Comparison of ENCODE assay signal across 29 cellular contexts in genomic region chr14:21036746-21037145, GRCh38. TPM values are rescaled to one million over a fixed set of nuclear protein-coding genes. Genes with fewer than 3 reads are reported as not detected.
DNase-seq lines count a peak whose midpoint lies in the region; ATAC-seq and TF ChIP-seq lines count a peak whose summit lies in the region.
"Had no signal": no experiment of that assay in that cellular context is flagged by ENCODE, and none has a peak within 500 bp of the region (broad histone marks: within the 10 kb centered on the region; RNA-seq: fewer than 3 reads in every experiment).

No MANE protein-coding gene starts in this region.

- no peak overlapping the region for H3K4me3 Mint-ChIP-seq in activated T-helper 17 cell treated with anti-CD3 and anti-CD28 coated beads, Interleukin-2, amount 50 U/mL, for 72 hours
- H3K4me3 Mint-ChIP-seq: activated CD4-positive, alpha-beta T cell treated with anti-CD3 and anti-CD28 coated beads, Interleukin-2, amount 10 ng/mL, durations not matched to agents 24 days and 14 days; activated T-cell treated with anti-CD3 and anti-CD28 coated beads, Interleukin-2, amount 50 U/mL, for 24 hours; CD4-positive, alpha-beta T cell; IgD-negative memory B cell; memory B cell; stimulated activated naive B cell treated with anti-CD40 and anti-IgM and Interleukin-4, amounts not matched to agents 10 μg/mL and 1 μg/mL and 100 μg/mL, for 72 hours had no signal

- H3K36me3 Mint-ChIP-seq in activated T-helper 17 cell treated with anti-CD3 and anti-CD28 coated beads, Interleukin-2, amount 50 U/mL, for 72 hours (ENCODE audit: low read depth) = no peaks in the 10 kb centered on the region
- H3K36me3 Mint-ChIP-seq: IgD-negative memory B cell; memory B cell; stimulated activated naive B cell treated with anti-CD40 and anti-IgM and Interleukin-4, amounts not matched to agents 10 μg/mL and 1 μg/mL and 100 μg/mL, for 72 hours had no signal

- no peak overlapping the region for H3K4me2 ChIP-seq in mammary epithelial cell (ENCODE audit: insufficient read depth, low read depth, low read length)

- peaks cover 9% of the 10 kb centered on the region for H3K27me3 Mint-ChIP-seq in activated T-helper 17 cell treated with anti-CD3 and anti-CD28 coated beads, Interleukin-2, amount 50 U/mL, for 72 hours
- H3K27me3 Mint-ChIP-seq: activated T-cell treated with anti-CD3 and anti-CD28 coated beads, Interleukin-2, amount 50 U/mL, for 24 hours; CD4-positive, alpha-beta T cell had no signal

- H3K27me3 ChIP-seq in breast epithelium = no peaks in the 10 kb centered on the region
- no peaks in the 10 kb centered on the region for H3K27me3 ChIP-seq in mammary epithelial cell (ENCODE audit: insufficient read depth, low read length)
- no peaks in the 10 kb centered on the region for H3K27me3 ChIP-seq in uterus
- H3K27me3 ChIP-seq: right lobe of liver, suprapubic skin had no signal

- H2AFZ ChIP-seq in mammary epithelial cell (ENCODE audit: low read depth, low read length) = no peak overlapping the region

- DNase-seq in breast epithelium (ENCODE audit: low spot score in 2 of 2) (peak in 1 of 2 donors; percentile 65), mammary epithelial cell (no peak), medulla oblongata (ENCODE audit: extremely low spot score) (peak; percentile 47), uterus (no peak), GM13976 (ENCODE audit: low spot score) (no peak), DMS 273 treated with DMSO at 0.1 percent for 48 hours (lab: John Stamatoyannopoulos, UW) (no peak)
- DNase-seq: 8988T; activated CD4-positive, alpha-beta T cell treated with anti-CD3 and anti-CD28 coated beads, Interleukin-2, amount 10 ng/mL, durations not matched to agents 24 days and 14 days; activated naive CD4-positive, alpha-beta T cell; activated T-cell treated with anti-CD3 and anti-CD28 coated beads, Interleukin-2, amount 50 U/mL, for 24 hours; CD4-positive, alpha-beta T cell; H7; kidney; NCI-H1436; NCI-H2081 treated with DMSO at 0.1 percent for 48 hours; NCI-H345; right lobe of liver; stimulated activated CD4-positive, alpha-beta T cell treated with anti-CD3 and anti-CD28 coated beads, Interleukin-4, amount 100 ng/mL, for 4 hours; stimulated activated naive B cell treated with anti-CD40 and anti-IgM and Interleukin-4, amounts not matched to agents 10 μg/mL and 1 μg/mL and 100 μg/mL, for 72 hours; T-helper 2 cell had no signal

- intact Hi-C loops in breast epithelium (cut with DNase I; ENCODE audit: low total_unique reads) = no loop called here
- intact Hi-C loops in mammary epithelial cell (cut with micrococcal nuclease) = no loop called here
- intact Hi-C loops in uterus (cut with DNase I; ENCODE audit: low total_unique reads) = no loop called here

- no peak overlapping the region for H3K27ac Mint-ChIP-seq in activated T-helper 17 cell treated with anti-CD3 and anti-CD28 coated beads, Interleukin-2, amount 50 U/mL, for 72 hours
- H3K27ac Mint-ChIP-seq: activated CD4-positive, alpha-beta T cell treated with anti-CD3 and anti-CD28 coated beads, Interleukin-2, amount 10 ng/mL, durations not matched to agents 24 days and 14 days; activated T-cell treated with anti-CD3 and anti-CD28 coated beads, Interleukin-2, amount 50 U/mL, for 24 hours; CD4-positive, alpha-beta T cell; IgD-negative memory B cell; memory B cell; stimulated activated naive B cell treated with anti-CD40 and anti-IgM and Interleukin-4, amounts not matched to agents 10 μg/mL and 1 μg/mL and 100 μg/mL, for 72 hours had no signal

- H4K20me1 ChIP-seq in mammary epithelial cell (ENCODE audit: insufficient read depth, low read length) = no peaks in the 10 kb centered on the region

- dilution Hi-C loops in mammary epithelial cell (cut with HindIII; ENCODE audit: low sequenced_read_pairs) = no loop called here

- H3K4me3 ChIP-seq in breast epithelium (no peak overlapping the region), mammary epithelial cell (replicated peaks in 1 of 3; ENCODE audit: insufficient read depth in 1 of 3, low read depth in 2 of 3, low read length in 3 of 3) (no peak overlapping the region), uterus (no peak overlapping the region)
- H3K4me3 ChIP-seq: right lobe of liver, suprapubic skin had no signal

- peaks cover 0 to 15% of the 10 kb centered on the region in 2 donors for H3K4me1 ChIP-seq in breast epithelium
- H3K4me1 ChIP-seq in mammary epithelial cell (ENCODE audit: insufficient read depth, low read length) = peaks cover 34% of the 10 kb centered on the region
- H3K4me1 ChIP-seq in uterus = peaks cover 0 to 4% of the 10 kb centered on the region in 2 donors

- H3K4me1 Mint-ChIP-seq in activated T-helper 17 cell treated with anti-CD3 and anti-CD28 coated beads, Interleukin-2, amount 50 U/mL, for 72 hours = no peaks in the 10 kb centered on the region
- H3K4me1 Mint-ChIP-seq: activated CD4-positive, alpha-beta T cell treated with anti-CD3 and anti-CD28 coated beads, Interleukin-2, amount 10 ng/mL, durations not matched to agents 24 days and 14 days; memory B cell; stimulated activated naive B cell treated with anti-CD40 and anti-IgM and Interleukin-4, amounts not matched to agents 10 μg/mL and 1 μg/mL and 100 μg/mL, for 72 hours had no signal

- 77% methylated on average over 6 of the region's 6 CpGs for WGBS in mammary epithelial cell (ENCODE audit: low coverage, missing lambda C conversion rate)

- H3K27ac ChIP-seq in breast epithelium (peak overlapping the region; percentile 36 to 70), mammary epithelial cell (ENCODE audit: insufficient read depth, low read depth, low read length) (no peak overlapping the region), uterus (peak overlapping the region; percentile 38 to 93)
- H3K27ac ChIP-seq: right lobe of liver, suprapubic skin, VCaP had no signal

- no peaks in the 10 kb centered on the region for H3K9me3 Mint-ChIP-seq in activated T-helper 17 cell treated with anti-CD3 and anti-CD28 coated beads, Interleukin-2, amount 50 U/mL, for 72 hours
- H3K9me3 Mint-ChIP-seq: activated CD4-positive, alpha-beta T cell treated with anti-CD3 and anti-CD28 coated beads, Interleukin-2, amount 10 ng/mL, durations not matched to agents 24 days and 14 days; activated T-cell treated with anti-CD3 and anti-CD28 coated beads, Interleukin-2, amount 50 U/mL, for 24 hours; CD4-positive, alpha-beta T cell; IgD-negative memory B cell; memory B cell; stimulated activated naive B cell treated with anti-CD40 and anti-IgM and Interleukin-4, amounts not matched to agents 10 μg/mL and 1 μg/mL and 100 μg/mL, for 72 hours had no signal

- H3K79me2 ChIP-seq in mammary epithelial cell (ENCODE audit: insufficient read depth, low read length) = no peaks in the 10 kb centered on the region

- no TSS peak for BruUV-seq in mammary epithelial cell (replicated peaks; lab: Mats Ljungman, UMichigan)

- ATAC-seq in activated T-helper 17 cell treated with anti-CD3 and anti-CD28 coated beads, Interleukin-2, amount 50 U/mL, for 72 hours (replicated peaks) = peak; percentile 61
- ATAC-seq in GM21576 (IDR thresholded peaks at IDR 0.05; ENCODE audit: unreplicated experiment) = no peak
- ATAC-seq: right lobe of liver; SK-N-SH treated with all-trans-retinoic acid at 6 μM for 48 hours; stimulated activated naive B cell treated with anti-CD40 and anti-IgM and Interleukin-4, amounts not matched to agents 10 μg/mL and 1 μg/mL and 100 μg/mL, for 72 hours had no signal

- H3K9me3 ChIP-seq in breast epithelium (no peaks in the 10 kb centered on the region), mammary epithelial cell (replicated peaks; ENCODE audit: insufficient read depth, low read length) (no peaks in the 10 kb centered on the region), uterus (no peaks in the 10 kb centered on the region)
- H3K9me3 ChIP-seq: right lobe of liver, suprapubic skin had no signal

- CTCF ChIA-PET in mammary epithelial cell (lab: Charles Lee; ENCODE audit: low non-redundant PET) = no interaction called here

- in situ Hi-C loops in mammary epithelial cell (cut with MboI; ENCODE audit: low sequenced_read_pairs in 2 of 2) (no loop called here), GM13976 (cut with MboI; ENCODE audit: low sequenced_read_pairs, unreplicated experiment) (no loop called here)

- H3K9ac ChIP-seq in mammary epithelial cell (ENCODE audit: insufficient read depth, low read length) = no peak overlapping the region

- H3K36me3 ChIP-seq in breast epithelium (no peaks in the 10 kb centered on the region), mammary epithelial cell (ENCODE audit: insufficient read depth, low read length) (no peaks in the 10 kb centered on the region), uterus (no peaks in the 10 kb centered on the region)
- H3K36me3 ChIP-seq: right lobe of liver, suprapubic skin had no signal

- TF ChIP-seq POLR2A in breast epithelium (IDR thresholded peaks at IDR 0.05) (no peak), uterus (IDR thresholded peaks at IDR 0.05) (no peak)

- TF ChIP-seq CTCF in breast epithelium (IDR thresholded peaks at IDR 0.05) (no peak), mammary epithelial cell (conservative IDR thresholded peaks at IDR 0.05 in 1 of 2, IDR thresholded peaks at IDR 0.05 in 1 of 2; ENCODE audit: extremely low read depth in 1 of 2, insufficient read depth in 1 of 2, low read depth in 1 of 2, low read length in 2 of 2) (no peak), uterus (IDR thresholded peaks at IDR 0.05) (no peak), GM13976 (IDR thresholded peaks at IDR 0.05; ENCODE audit: borderline replicate concordance, control extremely low read depth, extremely low read depth, insufficient read depth, missing control alignments) (no peak)

RNA-seq across cellular contexts. Expression of gene RNASE13, which starts 2.1 kb away (rescaled TPM):
- not detected for total RNA-seq in breast epithelium
- not detected for total RNA-seq in mammary epithelial cell
- not detected for polyA plus RNA-seq in mammary epithelial cell
- polyA minus RNA-seq in mammary epithelial cell = not detected
- total RNA-seq in activated T-helper 17 cell treated with anti-CD3 and anti-CD28 coated beads, Interleukin-2, amount 50 U/mL, for 72 hours = not detected
- total RNA-seq in uterus = not detected
- total RNA-seq: activated CD4-positive, alpha-beta T cell treated with anti-CD3 and anti-CD28 coated beads, Interleukin-2, amount 10 ng/mL, durations not matched to agents 24 days and 14 days; CD4-positive, alpha-beta T cell; endothelial cell of umbilical vein; fibroblast of villous mesenchyme; H7; kidney; right lobe of liver had no signal
- polyA plus RNA-seq: endothelial cell of umbilical vein, IgD-negative memory B cell had no signal

RNA-seq across cellular contexts. Expression of gene RNASE7, which starts 5.4 kb away (rescaled TPM):
- total RNA-seq in breast epithelium = 1 to 10 TPM in 2 of 3 donors, not detected in 1; 1.6 to 3.1 TPM
- 10 to 100 TPM; 33.3 to 43.0 TPM for total RNA-seq in mammary epithelial cell
- polyA plus RNA-seq in mammary epithelial cell = 30.9 TPM
- polyA minus RNA-seq in mammary epithelial cell = 28.5 TPM
- total RNA-seq in activated T-helper 17 cell treated with anti-CD3 and anti-CD28 coated beads, Interleukin-2, amount 50 U/mL, for 72 hours = not detected
- total RNA-seq in uterus = not detected
- total RNA-seq: activated CD4-positive, alpha-beta T cell treated with anti-CD3 and anti-CD28 coated beads, Interleukin-2, amount 10 ng/mL, durations not matched to agents 24 days and 14 days; CD4-positive, alpha-beta T cell; endothelial cell of umbilical vein; fibroblast of villous mesenchyme; H7; kidney had no signal
- polyA plus RNA-seq: endothelial cell of umbilical vein, IgD-negative memory B cell had no signal

RNA-seq across cellular contexts. Expression of gene TPPP2, which starts 6.7 kb away (rescaled TPM):
- under 1 TPM in 1 of 3 donors, not detected in 2; 0.15 TPM for total RNA-seq in breast epithelium
- total RNA-seq in mammary epithelial cell = not detected
- polyA plus RNA-seq in mammary epithelial cell = not detected
- polyA minus RNA-seq in mammary epithelial cell = not detected
- not detected for total RNA-seq in activated T-helper 17 cell treated with anti-CD3 and anti-CD28 coated beads, Interleukin-2, amount 50 U/mL, for 72 hours
- total RNA-seq in uterus = under 1 TPM in 1 of 4 donors, not detected in 3; 0.67 TPM
- total RNA-seq: activated CD4-positive, alpha-beta T cell treated with anti-CD3 and anti-CD28 coated beads, Interleukin-2, amount 10 ng/mL, durations not matched to agents 24 days and 14 days; CD4-positive, alpha-beta T cell; endothelial cell of umbilical vein; fibroblast of villous mesenchyme; H7; kidney; suprapubic skin had no signal
- polyA plus RNA-seq: endothelial cell of umbilical vein, IgD-negative memory B cell had no signal

RNA-seq across cellular contexts. Expression of gene NDRG2, which starts 11.9 kb away (rescaled TPM):
- total RNA-seq in breast epithelium = 100 to 1,000 TPM; 251 to 693 (median 258) TPM
- total RNA-seq in mammary epithelial cell = 1 to 10 TPM; 3.0 to 8.2 TPM
- 4.0 TPM for polyA plus RNA-seq in mammary epithelial cell
- polyA minus RNA-seq in mammary epithelial cell = 5.5 TPM
- total RNA-seq in activated T-helper 17 cell treated with anti-CD3 and anti-CD28 coated beads, Interleukin-2, amount 50 U/mL, for 72 hours = 1 to 10 TPM; 4.1 to 5.4 TPM
- 100 to 1,000 TPM; 111 to 563 (median 200) TPM for total RNA-seq in uterus
- total RNA-seq: endothelial cell of umbilical vein, fibroblast of villous mesenchyme had no signal

RNA-seq across cellular contexts. Expression of gene RNASE8, which starts 20.9 kb away (rescaled TPM):
- total RNA-seq in breast epithelium (not detected), mammary epithelial cell (not detected), uterus (not detected)
- not detected for polyA plus RNA-seq in mammary epithelial cell
- not detected for polyA minus RNA-seq in mammary epithelial cell
- not detected for total RNA-seq in activated T-helper 17 cell treated with anti-CD3 and anti-CD28 coated beads, Interleukin-2, amount 50 U/mL, for 72 hours
- total RNA-seq: activated CD4-positive, alpha-beta T cell treated with anti-CD3 and anti-CD28 coated beads, Interleukin-2, amount 10 ng/mL, durations not matched to agents 24 days and 14 days; CD4-positive, alpha-beta T cell; endothelial cell of umbilical vein; fibroblast of villous mesenchyme; H7; kidney; right lobe of liver; suprapubic skin had no signal
- polyA plus RNA-seq: endothelial cell of umbilical vein, IgD-negative memory B cell had no signal

Comparison
In these comparisons a context has a peak if more than half of its experiments do, and no peak if none do; other contexts are left out.
1. RNA of gene RNASE7, which starts 5.4 kb away (total RNA-seq): 33.3 to 43.0 TPM in mammary epithelial cell; 1.6 to 3.1 TPM in breast epithelium, not detected in activated T-helper 17 cell treated with anti-CD3 and anti-CD28 coated beads, Interleukin-2, amount 50 U/mL, for 72 hours and not detected in uterus; every median in the first group is over 4 times any median in the second.